In genomic region chr19:21328885-21329605, GRCh38 we compare ENCODE assay signal across 8 cellular contexts. TPM values are rescaled to one million over a fixed set of nuclear protein-coding genes. Genes with fewer than 3 reads are reported as not detected.
DNase-seq lines count a peak whose midpoint lies in the region; TF ChIP-seq lines count a peak whose summit lies in the region.

Gene ZNF708, minus strand, starts transcription at chr19:21329410. Its CDS starts 198 bp downstream, at chr19:21329212.

- no peaks in the 10 kb centered on the region for H3K27me3 ChIP-seq in H9 (ENCODE audit: insufficient read depth, low read length)
- H3K27me3 ChIP-seq in MM.1S (replicated peaks; ENCODE audit: insufficient read depth, low read length) = no peaks in the 10 kb centered on the region
- H3K27me3 ChIP-seq in SJCRH30 = no peaks in the 10 kb centered on the region
- no peaks in the 10 kb centered on the region for H3K27me3 ChIP-seq in neuronal stem cell (ENCODE audit: control insufficient read depth in 3 of 3, insufficient read depth in 3 of 3, low read depth in 1 of 3, low read length in 3 of 3)

- H3K9me3 Mint-ChIP-seq in H9 = peaks cover 18 to 35% of the 10 kb centered on the region in 2 experiments

- H3K79me2 ChIP-seq in H9 (ENCODE audit: insufficient read depth, low read length) = peaks cover 15% of the 10 kb centered on the region; the same call in 1 of the 2 replicates
- no peaks in the 10 kb centered on the region for H3K79me2 ChIP-seq in MM.1S (ENCODE audit: low read length)

- peaks cover 26 to 32% (median 32%) of the 10 kb centered on the region in 3 experiments for H3K36me3 Mint-ChIP-seq in H9 (ENCODE audit: insufficient read depth in 1 of 3, low read depth in 3 of 3)

- H3K9me3 ChIP-seq in H9 (ENCODE audit: control insufficient read depth, low read depth, low read length) = no peaks in the 10 kb centered on the region
- H3K9me3 ChIP-seq in MM.1S (replicated peaks; ENCODE audit: insufficient read depth, low read length) = no peaks in the 10 kb centered on the region
- H3K9me3 ChIP-seq in SJCRH30 (replicated peaks) = peaks cover 16% of the 10 kb centered on the region
- peaks cover 2 to 38% of the 10 kb centered on the region in 2 donors for H3K9me3 ChIP-seq in neuronal stem cell (replicated peaks in 1 of 2; ENCODE audit: control insufficient read depth in 2 of 2, insufficient read depth in 1 of 2, low read depth in 1 of 2, low read length in 2 of 2)

- H3K9ac ChIP-seq in H9 (ENCODE audit: extremely low read depth, insufficient read length, low read length) (peak within 1 kb of the TSS; percentile 100), MM.1S (ENCODE audit: low read length) (peak within 1 kb of the TSS; percentile 68; the same call in 1 of the 2 replicates), neuronal stem cell (ENCODE audit: low read depth, low read length, poor library complexity) (peak within 1 kb of the TSS; percentile 75)

- TF ChIP-seq CTCF in H9 (conservative IDR thresholded peaks at IDR 0.05) (no peak), MM.1S (IDR thresholded peaks at IDR 0.05; ENCODE audit: low read length) (no peak), subcutaneous adipose tissue (IDR thresholded peaks at IDR 0.05; ENCODE audit: low read depth) (no peak)

- H4K8ac ChIP-seq in H9 (replicated peaks; ENCODE audit: insufficient read length, low read depth, low read length) (no peak within 1 kb of the TSS), neuronal stem cell (ENCODE audit: low read depth, low read length) (peak within 1 kb of the TSS; percentile 95)

- H2AK5ac ChIP-seq in H9 (ENCODE audit: insufficient read length, low read length) (no peak within 1 kb of the TSS), neuronal stem cell (ENCODE audit: low read depth, low read length) (no peak within 1 kb of the TSS)

- H3K56ac ChIP-seq in H9 (ENCODE audit: insufficient read length, low read depth, low read length) = peak within 1 kb of the TSS; percentile 75

- H3K9me2 ChIP-seq in MM.1S (replicated peaks; ENCODE audit: insufficient read depth, low read length) = no peaks in the 10 kb centered on the region

- H3K4me2 ChIP-seq in H9 (ENCODE audit: insufficient read depth, insufficient read length, low read length) (peak within 1 kb of the TSS; percentile 58), MM.1S (ENCODE audit: low read depth, low read length) (peak within 1 kb of the TSS; percentile 33; the same call in 1 of the 2 replicates), neuronal stem cell (ENCODE audit: insufficient read depth, low read length, poor library complexity, severe bottlenecking) (peak within 1 kb of the TSS; percentile 64)

- H3K23ac ChIP-seq in H9 (ENCODE audit: insufficient read length, low read depth, low read length) (no peak within 1 kb of the TSS), neuronal stem cell (ENCODE audit: low read depth, low read length, poor library complexity) (no peak within 1 kb of the TSS)

- H3K4me1 Mint-ChIP-seq in H9 = peaks cover 20 to 25% of the 10 kb centered on the region in 2 experiments

- no CpG with 5 or more reads among the region's 32 CpGs for WGBS in H9 (ENCODE audit: extremely low coverage, insufficient read length, low lambda C conversion rate)
- WGBS in neuronal stem cell (ENCODE audit: extremely low coverage in 2 of 2, insufficient read length in 2 of 2, insufficient replicate concordance in 1 of 2), 2 donors = no CpG with 5 or more reads among the region's 32 CpGs

- H3K27me3 Mint-ChIP-seq in H9 (ENCODE audit: low read depth) = no peaks in the 10 kb centered on the region; the same call in 1 of the 2 replicates

- H2BK5ac ChIP-seq in H9 (ENCODE audit: insufficient read length, low read length) = peak within 1 kb of the TSS; percentile 76
- H2BK5ac ChIP-seq in neuronal stem cell (ENCODE audit: low read length) = peak within 1 kb of the TSS; percentile 45

- H2BK120ac ChIP-seq in H9 (ENCODE audit: low read depth, low read length, poor library complexity, severe bottlenecking) (peak within 1 kb of the TSS; percentile 15), neuronal stem cell (ENCODE audit: low read depth, low read length) (no peak within 1 kb of the TSS)

- peak within 1 kb of the TSS; percentile 59 for H3K4me3 ChIP-seq in MM.1S (ENCODE audit: low read length)
- H3K4me3 ChIP-seq in SJCRH30 = peak within 1 kb of the TSS; percentile 81
- H3K4me3 ChIP-seq in neuronal stem cell (ENCODE audit: low read length in 2 of 2) = peak within 1 kb of the TSS; percentile 89 to 90

- no peaks in the 10 kb centered on the region for H3K23me2 ChIP-seq in H9 (ENCODE audit: insufficient read length, low read depth, low read length, poor library complexity, severe bottlenecking)

- H2BK12ac ChIP-seq in H9 (ENCODE audit: insufficient read length, low read depth, low read length) (no peak within 1 kb of the TSS), neuronal stem cell (ENCODE audit: low read length) (no peak within 1 kb of the TSS)

- no peak within 1 kb of the TSS for H4K91ac ChIP-seq in H9 (ENCODE audit: insufficient read length, low read depth, low read length)
- no peak within 1 kb of the TSS for H4K91ac ChIP-seq in neuronal stem cell (ENCODE audit: low read depth, low read length, poor library complexity)

- H3K36me3 ChIP-seq in MM.1S (replicated peaks; ENCODE audit: insufficient read depth, low read length) (no peaks in the 10 kb centered on the region), SJCRH30 (peaks cover 25% of the 10 kb centered on the region), neuronal stem cell (replicated peaks in 1 of 2; ENCODE audit: control insufficient read depth in 2 of 2, insufficient read depth in 2 of 2, low read length in 2 of 2) (peaks cover 6 to 37% of the 10 kb centered on the region in 2 donors)

- H3K4me3 Mint-ChIP-seq in H9 = peak within 1 kb of the TSS; percentile 99 to 100

- H3K79me1 ChIP-seq in H9 (ENCODE audit: insufficient read depth, low read depth, low read length, poor library complexity, severe bottlenecking) (peaks cover 3% of the 10 kb centered on the region), neuronal stem cell (ENCODE audit: low read depth, low read length) (no peaks in the 10 kb centered on the region)

- H3K27ac ChIP-seq in H9 (ENCODE audit: insufficient read length, low read depth, low read length) = peak within 1 kb of the TSS; percentile 77
- H3K27ac ChIP-seq in MM.1S (ENCODE audit: low read length) = peak within 1 kb of the TSS; percentile 53; the same call in 1 of the 2 replicates
- peak within 1 kb of the TSS; percentile 91 for H3K27ac ChIP-seq in SJCRH30
- H3K27ac ChIP-seq in neuronal stem cell (replicated peaks; ENCODE audit: low read length) = peak within 1 kb of the TSS; percentile 86

- DNase-seq in ELR (ENCODE audit: low read depth) (peak; percentile 94), H9 (peak; percentile 92), MM.1S (peak; percentile 85), SJCRH30 (peak; percentile 93 to 97), foreskin melanocyte (peak; percentile 92), neuronal stem cell (ENCODE audit: low spot score) (peak; percentile 87)
- peak; percentile 54 for DNase-seq in activated gamma-delta T cell treated with anti-CD3 and anti-CD28 coated beads, Interleukin-2, amount 50 U/mL, for 16 hours (ENCODE audit: low read depth)

- peak within 1 kb of the TSS; percentile 100 for H3K27ac Mint-ChIP-seq in H9

- peak within 1 kb of the TSS; percentile 96 for H3K14ac ChIP-seq in H9 (ENCODE audit: insufficient read depth, low read length)
- H3K14ac ChIP-seq in neuronal stem cell (ENCODE audit: low read length) = no peak within 1 kb of the TSS

- 0 out of 2 replicates have a peak, but pooled peaks cover 3% of the 10 kb centered on the region for H3F3A ChIP-seq in MM.1S (ENCODE audit: insufficient read depth, low read length)

- H2AFZ ChIP-seq in H9 (ENCODE audit: low read length) = no peak within 1 kb of the TSS
- H2AFZ ChIP-seq in MM.1S (ENCODE audit: low read length) = peak within 1 kb of the TSS; percentile 67
- peak within 1 kb of the TSS; percentile 95 for H2AFZ ChIP-seq in neuronal stem cell (ENCODE audit: low read length)

- H3K4ac ChIP-seq in H9 (ENCODE audit: low read depth, low read length) (peak within 1 kb of the TSS; percentile 72; the same call in 1 of the 2 replicates), neuronal stem cell (ENCODE audit: low read length) (no peak within 1 kb of the TSS)

- H4K20me1 ChIP-seq in H9 (ENCODE audit: control insufficient read depth, insufficient read depth, insufficient read length) (no peaks in the 10 kb centered on the region), MM.1S (ENCODE audit: insufficient read depth, low read length) (no peaks in the 10 kb centered on the region)

- H2BK20ac ChIP-seq in H9 (ENCODE audit: low read depth, low read length, poor library complexity, severe bottlenecking) = no peak within 1 kb of the TSS

- peak within 1 kb of the TSS; percentile 35 for H4K5ac ChIP-seq in H9 (ENCODE audit: insufficient read length, low read depth, low read length)

- H2BK15ac ChIP-seq in H9 (ENCODE audit: low read depth, low read length) (no peak within 1 kb of the TSS), neuronal stem cell (ENCODE audit: low read length) (peak within 1 kb of the TSS; percentile 61)

- H3T11ph ChIP-seq in H9 (ENCODE audit: low read length) = no peak within 1 kb of the TSS

- no peaks in the 10 kb centered on the region for H3K4me1 ChIP-seq in H9 (ENCODE audit: insufficient read depth, low read length)
- no peaks in the 10 kb centered on the region for H3K4me1 ChIP-seq in MM.1S (ENCODE audit: low read length)
- H3K4me1 ChIP-seq in SJCRH30 = no peaks in the 10 kb centered on the region
- H3K4me1 ChIP-seq in neuronal stem cell (ENCODE audit: control insufficient read depth in 2 of 2, insufficient read depth in 1 of 2, low read depth in 1 of 2, low read length in 2 of 2) = no peaks in the 10 kb centered on the region

- H3K18ac ChIP-seq in H9 (ENCODE audit: insufficient read length, low read depth, low read length) = peak within 1 kb of the TSS; percentile 99
- peak within 1 kb of the TSS; percentile 96 for H3K18ac ChIP-seq in neuronal stem cell (ENCODE audit: low read length)

RNA-seq across cellular contexts. Expression of gene ZNF708, which starts in this region (rescaled TPM):
- 34.2 and 34.4 TPM in 2 replicates for total RNA-seq in H9 (2021)
- 15.3 and 17.2 TPM in 2 replicates for total RNA-seq in SJCRH30 (2014; rRNA removed; shearing (Covaris generic))
- 18.6 TPM for polyA plus RNA-seq in neuronal stem cell (2013, experiment 1 of 2)
- polyA plus RNA-seq in neuronal stem cell (2013, experiment 2 of 2) = 19.0 TPM
- 10 to 100 TPM; 12.1 to 15.0 (median 14.3) TPM for total RNA-seq in subcutaneous adipose tissue

Comparison
In these comparisons a context has a peak if more than half of its experiments do, and no peak if none do; other contexts are left out.
1. Peak in every context shown above with its lines: DNase-seq, H3K4me3 ChIP-seq and H3K27ac ChIP-seq.